ENCODE assay signal across 19 cellular contexts in the genomic region with DNA sequence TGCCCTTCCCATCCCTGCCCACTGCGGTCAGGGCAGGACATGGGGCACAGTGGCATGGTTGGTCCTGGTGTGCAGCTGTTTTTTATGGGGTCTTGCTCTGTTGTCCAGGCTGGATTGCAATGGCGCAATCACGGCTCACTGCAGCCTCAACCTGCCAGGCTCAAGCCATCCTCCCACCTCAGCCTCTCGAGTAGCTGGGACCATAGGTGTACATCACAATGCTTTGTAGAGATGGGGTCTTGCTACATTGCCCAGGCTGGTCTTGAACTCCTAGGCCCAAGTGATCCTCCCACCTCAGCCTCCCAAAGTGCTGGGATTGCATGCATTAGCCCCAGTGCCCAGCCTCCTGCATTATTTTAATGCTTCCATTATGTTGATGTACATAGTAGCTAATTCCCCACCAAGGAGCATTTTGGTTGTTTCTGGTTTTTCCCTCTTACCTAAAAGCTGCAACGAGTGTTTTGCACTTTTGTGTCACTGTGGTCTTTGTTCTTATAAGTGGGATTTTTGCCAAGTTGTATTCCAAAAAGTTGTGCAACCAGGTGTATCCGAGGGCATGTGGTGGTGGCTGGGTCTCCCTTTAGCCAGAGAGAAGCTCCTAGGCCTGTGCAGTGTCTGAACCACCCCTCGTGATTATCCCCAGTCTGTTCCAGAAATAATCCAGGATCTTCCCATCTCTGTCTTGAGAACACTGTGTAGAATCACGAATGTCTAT.
"Had no signal": no experiment of that assay in that cellular context is flagged by ENCODE, and none has a peak within 500 bp of the region (broad histone marks: within the 10 kb centered on the region; RNA-seq: fewer than 3 reads in every experiment).

No MANE protein-coding gene starts in this region.

- H3K27ac ChIP-seq: SJCRH30 had no signal

- H3K4me3 Mint-ChIP-seq: activated CD8-positive, alpha-beta T cell treated with anti-CD3 and anti-CD28 coated beads, Interleukin-2, amount 10 ng/mL, durations not matched to agents 7 days and 5 days; activated naive CD4-positive, alpha-beta T cell treated with anti-CD3 and anti-CD28 coated beads, Interleukin-2, amount 50 U/mL, for 24 hours; central memory CD8-positive, alpha-beta T cell had no signal

- H3K4me1 Mint-ChIP-seq: activated naive CD4-positive, alpha-beta T cell treated with anti-CD3 and anti-CD28 coated beads, Interleukin-2, amount 50 U/mL, for 24 hours had no signal

- DNase-seq: activated CD4-positive, alpha-beta T cell treated with anti-CD3 and anti-CD28 coated beads, Interleukin-2, amount 50 U/mL, for 4 hours; activated CD4-positive, CD25-positive, alpha-beta regulatory T cell treated with anti-CD3 and anti-CD28 coated beads, Interleukin-2, amount 50 U/mL, for 72 hours; activated CD8-positive, alpha-beta memory T cell treated with anti-CD3 and anti-CD28 coated beads, Interleukin-2, amount 50 U/mL, for 48 hours; activated naive CD4-positive, alpha-beta T cell; activated T-cell treated with anti-CD3 and anti-CD28 coated beads, Interleukin-2, amount 50 U/mL, for 1 hour; NCI-H1092 treated with DMSO at 0.1 percent for 48 hours; NCI-H1436; NCI-H187; NCI-H2171; NCI-H2227 treated with DMSO at 0.1 percent for 48 hours; NCI-H446 treated with DMSO at 0.1 percent for 48 hours; NCI-H524 treated with DMSO at 0.1 percent for 48 hours had no signal

- H3K4me3 ChIP-seq: MG63, SJCRH30 had no signal

- H3K9ac ChIP-seq: SK-N-SH had no signal

- H3K4me1 ChIP-seq: SJCRH30 had no signal

- H3K4me2 ChIP-seq: SK-N-SH had no signal

- H3K27ac Mint-ChIP-seq: activated CD8-positive, alpha-beta T cell treated with anti-CD3 and anti-CD28 coated beads, Interleukin-2, amount 10 ng/mL, durations not matched to agents 7 days and 5 days; activated naive CD4-positive, alpha-beta T cell treated with anti-CD3 and anti-CD28 coated beads, Interleukin-2, amount 50 U/mL, for 24 hours had no signal

- H3K9me3 ChIP-seq: MG63, SJCRH30, SK-N-SH had no signal

- H3K27me3 ChIP-seq: MG63, SJCRH30 had no signal

- ATAC-seq: Right ventricle myocardium inferior had no signal

- H3K9me3 Mint-ChIP-seq: activated naive CD4-positive, alpha-beta T cell treated with anti-CD3 and anti-CD28 coated beads, Interleukin-2, amount 50 U/mL, for 24 hours; central memory CD8-positive, alpha-beta T cell had no signal

- H3K27me3 Mint-ChIP-seq: activated naive CD4-positive, alpha-beta T cell treated with anti-CD3 and anti-CD28 coated beads, Interleukin-2, amount 50 U/mL, for 24 hours; central memory CD8-positive, alpha-beta T cell had no signal
